1 cellular context compared by ENCODE assay signal in the genomic region with DNA sequence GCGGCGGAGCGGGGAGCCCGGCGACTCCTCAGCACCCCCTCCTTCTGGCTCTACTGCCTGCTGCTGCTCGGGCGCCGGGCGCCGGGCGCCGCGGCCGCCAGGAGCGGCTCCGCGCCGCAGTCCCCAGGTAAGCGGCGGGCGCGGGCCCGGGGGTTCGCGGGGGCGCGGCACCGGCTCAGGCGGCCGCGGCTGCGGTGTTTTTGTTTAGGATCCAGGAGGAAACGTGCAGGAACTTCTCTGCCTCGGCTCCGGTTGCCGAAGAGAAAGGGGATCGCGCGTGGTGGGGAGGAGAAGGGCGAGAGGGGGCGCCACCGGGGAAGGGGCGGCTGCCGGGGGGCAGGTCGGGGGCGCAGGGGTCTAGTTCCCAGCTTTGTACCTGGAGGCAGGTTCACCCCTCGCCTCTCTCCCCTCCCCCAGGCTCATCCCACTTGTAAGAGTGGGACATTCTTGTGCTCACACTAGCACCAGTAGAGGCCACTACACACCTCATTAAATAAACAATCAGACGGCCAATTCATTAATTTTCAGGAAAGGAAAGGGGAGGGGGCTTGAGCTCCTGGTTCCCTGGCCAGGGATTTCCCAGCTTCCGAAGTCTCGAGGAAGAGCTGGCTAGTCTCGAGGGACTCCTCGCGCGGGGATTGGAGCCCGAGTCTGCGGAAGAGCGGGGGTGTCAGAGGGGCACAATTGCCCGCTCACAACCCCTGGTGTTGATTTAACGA.
A peak's percentile ranks its signal among the peaks of the same experiment; 100 is the strongest.
TF ChIP-seq lines count a peak whose summit lies in the region.

No MANE protein-coding gene starts in this region.

TF ChIP-seq in K562, 482 proteins besides CTCF, POLR2A, EP300 and RAD21 (continued from another document):
- TF ChIP-seq, protein P1, sequence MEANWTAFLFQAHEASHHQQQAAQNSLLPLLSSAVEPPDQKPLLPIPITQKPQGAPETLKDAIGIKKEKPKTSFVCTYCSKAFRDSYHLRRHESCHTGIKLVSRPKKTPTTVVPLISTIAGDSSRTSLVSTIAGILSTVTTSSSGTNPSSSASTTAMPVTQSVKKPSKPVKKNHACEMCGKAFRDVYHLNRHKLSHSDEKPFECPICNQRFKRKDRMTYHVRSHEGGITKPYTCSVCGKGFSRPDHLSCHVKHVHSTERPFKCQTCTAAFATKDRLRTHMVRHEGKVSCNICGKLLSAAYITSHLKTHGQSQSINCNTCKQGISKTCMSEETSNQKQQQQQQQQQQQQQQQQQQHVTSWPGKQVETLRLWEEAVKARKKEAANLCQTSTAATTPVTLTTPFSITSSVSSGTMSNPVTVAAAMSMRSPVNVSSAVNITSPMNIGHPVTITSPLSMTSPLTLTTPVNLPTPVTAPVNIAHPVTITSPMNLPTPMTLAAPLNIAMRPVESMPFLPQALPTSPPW (CRISPR knock-in tag; IDR thresholded peaks at IDR 0.05): no peak
- TF ChIP-seq MCM3 (IDR thresholded peaks at IDR 0.05) (no peak), RB1 (IDR thresholded peaks at IDR 0.05; ENCODE audit: low read depth) (0 out of 2 replicates have a peak, but pooled peaks have one; percentile 25), KLF10 (CRISPR knock-in tag; IDR thresholded peaks at IDR 0.05) (no peak), ZBTB7A (IDR thresholded peaks at IDR 0.05; ENCODE audit: borderline replicate concordance, control insufficient read depth, low read depth, low read length) (peak; percentile 42; the same call in 1 of the 2 replicates)
- TF ChIP-seq, protein P2, sequence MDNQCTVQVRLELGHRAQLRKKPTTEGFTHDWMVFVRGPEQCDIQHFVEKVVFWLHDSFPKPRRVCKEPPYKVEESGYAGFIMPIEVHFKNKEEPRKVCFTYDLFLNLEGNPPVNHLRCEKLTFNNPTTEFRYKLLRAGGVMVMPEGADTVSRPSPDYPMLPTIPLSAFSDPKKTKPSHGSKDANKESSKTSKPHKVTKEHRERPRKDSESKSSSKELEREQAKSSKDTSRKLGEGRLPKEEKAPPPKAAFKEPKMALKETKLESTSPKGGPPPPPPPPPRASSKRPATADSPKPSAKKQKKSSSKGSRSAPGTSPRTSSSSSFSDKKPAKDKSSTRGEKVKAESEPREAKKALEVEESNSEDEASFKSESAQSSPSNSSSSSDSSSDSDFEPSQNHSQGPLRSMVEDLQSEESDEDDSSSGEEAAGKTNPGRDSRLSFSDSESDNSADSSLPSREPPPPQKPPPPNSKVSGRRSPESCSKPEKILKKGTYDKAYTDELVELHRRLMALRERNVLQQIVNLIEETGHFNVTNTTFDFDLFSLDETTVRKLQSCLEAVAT (IDR thresholded peaks at IDR 0.05): no peak
- TF ChIP-seq, protein P3, sequence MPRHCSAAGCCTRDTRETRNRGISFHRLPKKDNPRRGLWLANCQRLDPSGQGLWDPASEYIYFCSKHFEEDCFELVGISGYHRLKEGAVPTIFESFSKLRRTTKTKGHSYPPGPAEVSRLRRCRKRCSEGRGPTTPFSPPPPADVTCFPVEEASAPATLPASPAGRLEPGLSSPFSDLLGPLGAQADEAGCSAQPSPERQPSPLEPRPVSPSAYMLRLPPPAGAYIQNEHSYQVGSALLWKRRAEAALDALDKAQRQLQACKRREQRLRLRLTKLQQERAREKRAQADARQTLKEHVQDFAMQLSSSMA (CRISPR knock-in tag; IDR thresholded peaks at IDR 0.05): no peak
TF ChIP-seq in K562: peak in this region for 3.
